Comparison of ENCODE assay signal across 18 cellular contexts in genomic region chr12:132269266-132269968, GRCh38. TPM values are rescaled to one million over a fixed set of nuclear protein-coding genes. Genes with fewer than 3 reads are reported as not detected.
A peak's percentile ranks its signal among the peaks of the same experiment; 100 is the strongest.
DNase-seq lines count a peak whose midpoint lies in the region; ATAC-seq, FAIRE-seq and TF ChIP-seq lines count a peak whose summit lies in the region.
"Had no signal": no experiment of that assay in that cellular context is flagged by ENCODE, and none has a peak within 500 bp of the region (broad histone marks: within the 10 kb centered on the region; RNA-seq: fewer than 3 reads in every experiment).

No MANE protein-coding gene starts in this region.

- no peaks in the 10 kb centered on the region for H3K4me1 Mint-ChIP-seq in activated CD4-positive, alpha-beta T cell treated with anti-CD3 and anti-CD28 coated beads, Interleukin-2, amount 10 ng/mL, durations not matched to agents 7 days and 5 days
- H3K4me1 Mint-ChIP-seq: CD4-positive, alpha-beta memory T cell had no signal

- CTCF ChIA-PET in K562 (lab: Yijun Ruan, JAX; ENCODE audit: low intra/inter-chr PET ratio): no interaction called here
- CTCF ChIA-PET in activated CD4-positive, alpha-beta T cell treated with anti-CD3 and anti-CD28 coated beads, Interleukin-2, amount 10 ng/mL, durations not matched to agents 7 days and 5 days (lab: Charles Lee): no interaction called here

- 31% methylated on average over 34 of the region's 44 CpGs for WGBS in K562 (ENCODE audit: insufficient coverage, low coverage, missing lambda C conversion rate)

- H3K9me1 ChIP-seq in K562 (ENCODE audit: control insufficient read depth, insufficient read depth, low read length): no peaks in the 10 kb centered on the region

- in situ Hi-C loops in K562 (cut with MboI): no loop called here

- TF ChIP-seq EP300 in K562 (IDR thresholded peaks at IDR 0.05; ENCODE audit: low read length): no peak

- no peak overlapping the region for H3K4me3 ChIP-seq in K562
- no peak overlapping the region for H3K4me3 ChIP-seq in osteoblast (ENCODE audit: insufficient read depth, low read length)
- H3K4me3 ChIP-seq: GM23248 had no signal

- H4K20me1 ChIP-seq in K562 (replicated peaks; ENCODE audit: control insufficient read depth, insufficient read depth, low read length) (no peaks in the 10 kb centered on the region; the same call in 1 of the 2 replicates), osteoblast (ENCODE audit: insufficient read depth, low read length) (no peaks in the 10 kb centered on the region)

- H3K27me3 ChIP-seq in K562 (ENCODE audit: control insufficient read depth in 2 of 2, insufficient read depth in 2 of 2, low read length in 2 of 2) (peaks cover 22 to 92% of the 10 kb centered on the region in 2 experiments; a peak in 4 of 5 replicates), osteoblast (ENCODE audit: insufficient read depth, low read length) (peaks cover 8% of the 10 kb centered on the region)

- no peak overlapping the region for H3K9ac ChIP-seq in K562 (ENCODE audit: insufficient read depth in 1 of 2, low read depth in 2 of 2, low read length in 2 of 2)
- H3K9ac ChIP-seq: GM23248 had no signal

- H3K36me3 ChIP-seq in K562 (ENCODE audit: control insufficient read depth, insufficient read depth, low read length): no peaks in the 10 kb centered on the region
- H3K36me3 ChIP-seq in osteoblast (ENCODE audit: insufficient read depth, low read length): no peaks in the 10 kb centered on the region

- TF ChIP-seq CTCF in K562 (IDR thresholded peaks at IDR 0.05 in 2 of 3, conservative IDR thresholded peaks at IDR 0.05 in 1 of 3; ENCODE audit: insufficient read depth in 2 of 3, low read depth in 1 of 3, low read length in 3 of 3): no peak
- no peak for TF ChIP-seq CTCF in osteoblast (IDR thresholded peaks at IDR 0.05; ENCODE audit: extremely low read depth, low read depth, low read length)

- TF ChIP-seq RAD21 in K562 (CRISPR knock-in tag; conservative IDR thresholded peaks at IDR 0.05 in 1 of 2, IDR thresholded peaks at IDR 0.05 in 1 of 2): no peak

- no peak overlapping the region for H3K27ac Mint-ChIP-seq in activated CD4-positive, alpha-beta T cell treated with anti-CD3 and anti-CD28 coated beads, Interleukin-2, amount 10 ng/mL, durations not matched to agents 7 days and 5 days
- H3K27ac Mint-ChIP-seq: CD4-positive, alpha-beta memory T cell had no signal

- no peak overlapping the region for H3K27ac ChIP-seq in K562 (ENCODE audit: extremely low read depth, low read depth, low read length)
- no peak overlapping the region for H3K27ac ChIP-seq in osteoblast (ENCODE audit: low read depth, low read length)
- H3K27ac ChIP-seq: GM23248 had no signal

- DNase-seq in K562 (ENCODE audit: extremely low read depth in 1 of 4, low spot score in 3 of 4) (no peak), left kidney (ENCODE audit: low read depth, low spot score) (peak; percentile 56), osteoblast (ENCODE audit: insufficient read length, low spot score, missing footprints) (peak; percentile 76), NCI-H510A (lab: John Stamatoyannopoulos, UW) (no peak)
- DNase-seq in stimulated activated CD4-positive, alpha-beta T cell treated with anti-CD3 and anti-CD28 coated beads, Interleukin-12 subunit alpha, Interleukin-12 subunit beta, amount 100 ng/mL, for 4 hours: no peak
- DNase-seq in activated CD4-positive, alpha-beta T cell treated with anti-CD3 and anti-CD28 coated beads, Interleukin-2, amount 10 ng/mL, durations not matched to agents 7 days and 5 days: no peak
- DNase-seq: C1 segment of cervical spinal cord; Calu3; CD4-positive, alpha-beta memory T cell; COR-L47; DND-41; GM23248; H9 had no signal

- H3K27me3 Mint-ChIP-seq in activated CD4-positive, alpha-beta T cell treated with anti-CD3 and anti-CD28 coated beads, Interleukin-2, amount 10 ng/mL, durations not matched to agents 7 days and 5 days: no peaks in the 10 kb centered on the region

- H3K9me3 ChIP-seq in K562 (replicated peaks; ENCODE audit: control insufficient read depth, insufficient read depth, low read depth, low read length) (no peaks in the 10 kb centered on the region), osteoblast (ENCODE audit: low read depth, low read length) (no peaks in the 10 kb centered on the region)

- H3K9me3 Mint-ChIP-seq in activated CD4-positive, alpha-beta T cell treated with anti-CD3 and anti-CD28 coated beads, Interleukin-2, amount 10 ng/mL, durations not matched to agents 7 days and 5 days: no peaks in the 10 kb centered on the region
- H3K9me3 Mint-ChIP-seq: CD4-positive, alpha-beta memory T cell; H9 had no signal

- intact Hi-C loops in K562 (cut with micrococcal nuclease): no loop called here

- no TSS peak for BruUV-seq in K562 (replicated peaks; lab: Mats Ljungman, UMichigan)

- H3K4me1 ChIP-seq in K562 (replicated peaks in 1 of 2; ENCODE audit: control insufficient read depth in 2 of 2, insufficient read depth in 2 of 2, low read length in 2 of 2) (peaks cover 0 to 23% of the 10 kb centered on the region in 2 experiments; a peak in 1 of 5 replicates), osteoblast (ENCODE audit: insufficient read depth, low read length) (no peaks in the 10 kb centered on the region)

- no peak overlapping the region for H3K4me3 Mint-ChIP-seq in activated CD4-positive, alpha-beta T cell treated with anti-CD3 and anti-CD28 coated beads, Interleukin-2, amount 10 ng/mL, durations not matched to agents 7 days and 5 days
- H3K4me3 Mint-ChIP-seq: CD4-positive, alpha-beta memory T cell; H9 had no signal

- H2AFZ ChIP-seq in K562 (ENCODE audit: low read depth, low read length) (peak overlapping the region; percentile 51; the same call in 1 of the 2 replicates), osteoblast (ENCODE audit: low read length) (no peak overlapping the region)
- H2AFZ ChIP-seq: GM23248 had no signal

- FAIRE-seq in K562 (lab: Jason Lieb, UNC): no peak
- FAIRE-seq: G401.6, GM12892, GM19239 had no signal

- no peak for TF ChIP-seq POLR2A in K562 (conservative IDR thresholded peaks at IDR 0.05)

- no peaks in the 10 kb centered on the region for H3K79me2 ChIP-seq in K562 (ENCODE audit: control insufficient read depth, insufficient read depth, low read length)
- no peaks in the 10 kb centered on the region for H3K79me2 ChIP-seq in osteoblast (ENCODE audit: insufficient read depth, low read length)

- POLR2A ChIA-PET in K562 (lab: Yijun Ruan, JAX): interaction anchor here (0.5 to 0.6 kb wide), 2 partner anchors 135 to 1276 kb away, joined by 3 to 4 read pairs; no protein-coding TSS in a partner anchor
- POLR2A ChIA-PET in activated CD4-positive, alpha-beta T cell treated with anti-CD3 and anti-CD28 coated beads, Interleukin-2, amount 10 ng/mL, durations not matched to agents 7 days and 5 days (lab: Charles Lee): no interaction called here

- H3K36me3 Mint-ChIP-seq in activated CD4-positive, alpha-beta T cell treated with anti-CD3 and anti-CD28 coated beads, Interleukin-2, amount 10 ng/mL, durations not matched to agents 7 days and 5 days (ENCODE audit: low read depth): no peaks in the 10 kb centered on the region
- H3K36me3 Mint-ChIP-seq: CD4-positive, alpha-beta memory T cell had no signal

- H3K4me2 ChIP-seq in K562 (ENCODE audit: insufficient read depth, low read length): peak overlapping the region; percentile 64; the same call in 1 of the 2 replicates
- H3K4me2 ChIP-seq in osteoblast (ENCODE audit: insufficient read depth, low read length): no peak overlapping the region

- ATAC-seq in K562: no peak
- ATAC-seq: HCT116 had no signal

TF ChIP-seq in K562, 482 proteins besides CTCF, POLR2A, EP300 and RAD21:
- no peak for TF ChIP-seq HDAC1 (IDR thresholded peaks at IDR 0.05)
- no peak for TF ChIP-seq MXD1 (CRISPR knock-in tag; IDR thresholded peaks at IDR 0.05; ENCODE audit: borderline replicate concordance, poor library complexity, severe bottlenecking)
- no peak for TF ChIP-seq ZNF212 (CRISPR knock-in tag; IDR thresholded peaks at IDR 0.05)
- no peak for TF ChIP-seq PTRF (tag; IDR thresholded peaks at IDR 0.05)
- no peak for TF ChIP-seq ZNF511 (CRISPR knock-in tag; IDR thresholded peaks at IDR 0.05)
- no peak for TF ChIP-seq CXXC5 (CRISPR knock-in tag; IDR thresholded peaks at IDR 0.05)

RNA-seq across cellular contexts. Expression of gene GALNT9, which starts 60.0 kb away (rescaled TPM):
- not detected in 2 replicates for total RNA-seq in K562 (2011; cell fraction: chromatin; rRNA removed; ENCODE audit: low replicate concordance)
- total RNA-seq in K562 (2011; cell fraction: nucleolus; rRNA removed): not detected in 2 replicates
- not detected in 2 replicates for total RNA-seq in K562 (2011; cell fraction: nucleoplasm; rRNA removed)
- total RNA-seq in K562 (2014; rRNA removed): not detected in 2 replicates
- not detected in 2 replicates for total RNA-seq in K562 (2014; rRNA removed; fragmentation: Illumina TruSeq; extraction: Trizol)
- total RNA-seq in K562 (2015; rRNA removed; fragmentation: Illumina TruSeq; extraction: Trizol): not detected in 2 replicates
- total RNA-seq in K562 (2021): not detected in 2 replicates
- polyA plus RNA-seq in K562 (2011; rRNA removed): not detected in 2 replicates
- not detected in 2 replicates for polyA plus RNA-seq in K562 (2011; cell fraction: cytosol; rRNA removed)
- polyA plus RNA-seq in K562 (2011; cell fraction: nucleus; rRNA removed): not detected in 2 replicates
- 0.21 TPM in 1 of 2 replicates, not detected in the other for polyA plus RNA-seq in K562 (2012)
- not detected in 2 replicates for polyA plus RNA-seq in K562 (2014; fragmentation: Illumina TruSeq; extraction: Trizol)
- polyA plus RNA-seq in K562 (2014; fragmentation: Nextera tagmentation; extraction: Ambion mirVana): not detected
- polyA plus RNA-seq in K562 (2014; rRNA removed): not detected in 2 replicates
- not detected in 2 replicates for polyA minus RNA-seq in K562 (2011; rRNA and poly(A)+ RNA removed)
- polyA minus RNA-seq in K562 (2011; cell fraction: cytosol; rRNA and poly(A)+ RNA removed): not detected in 2 replicates
- not detected in 2 replicates for polyA minus RNA-seq in K562 (2011; cell fraction: nucleus; rRNA and poly(A)+ RNA removed)
- total RNA-seq in osteoblast: 0.36 and 1.2 TPM in 2 replicates
- not detected for total RNA-seq in activated CD4-positive, alpha-beta T cell treated with anti-CD3 and anti-CD28 coated beads, Interleukin-2, amount 10 ng/mL, durations not matched to agents 7 days and 5 days
- total RNA-seq: CD4-positive, alpha-beta memory T cell had no signal
- polyA plus RNA-seq: BJ had no signal

Comparison
In these comparisons a context has a peak if more than half of its experiments do, and no peak if none do; other contexts are left out.
1. DNase-seq: peak in left kidney (single experiment) and osteoblast (single experiment); none in K562 (0 of 4), stimulated activated CD4-positive, alpha-beta T cell treated with anti-CD3 and anti-CD28 coated beads, Interleukin-12 subunit alpha, Interleukin-12 subunit beta, amount 100 ng/mL, for 4 hours (single experiment), activated CD4-positive, alpha-beta T cell treated with anti-CD3 and anti-CD28 coated beads, Interleukin-2, amount 10 ng/mL, durations not matched to agents 7 days and 5 days (single experiment) and NCI-H510A (single experiment).